ENCODE assay signal across 18 cellular contexts in the genomic region with DNA sequence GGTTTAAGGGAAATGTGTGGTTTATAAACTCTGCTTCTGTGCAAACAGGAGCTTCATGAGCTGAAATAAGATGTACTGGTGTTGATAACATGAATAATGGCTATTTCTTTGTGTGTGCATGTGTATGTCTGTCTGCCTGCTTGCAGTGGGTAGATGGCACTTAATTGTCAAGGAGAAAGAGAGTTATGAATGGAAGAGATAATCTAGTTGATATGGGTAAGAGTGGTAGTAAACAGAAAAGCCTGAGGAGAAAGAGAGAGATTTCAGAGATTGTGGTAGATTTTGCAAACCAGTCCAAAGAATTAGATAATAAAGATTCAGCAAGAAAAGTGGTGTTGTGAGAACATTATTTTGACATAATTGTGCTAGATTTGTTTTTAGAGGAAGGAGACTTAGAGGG.
"Had no signal": no experiment of that assay in that cellular context is flagged by ENCODE, and none has a peak within 500 bp of the region (broad histone marks: within the 10 kb centered on the region; RNA-seq: fewer than 3 reads in every experiment).

No MANE protein-coding gene starts in this region.

- ATAC-seq: activated CD8-positive, alpha-beta T cell treated with anti-CD3 and anti-CD28 coated beads for 36 hours; left lobe of liver; stimulated activated naive CD8-positive, alpha-beta T cell treated with anti-CD3 and anti-CD28 coated beads, Interleukin-15, Interleukin-2, amounts not matched to agents 100 U/mL and 50 U/mL, for 24 hours had no signal

- DNase-seq: activated B cell treated with CpG ODN at 0.5 μM for 24 hours; activated CD4-positive, alpha-beta T cell treated with anti-CD3 and anti-CD28 coated beads, Interleukin-2, amount 10 ng/mL, durations not matched to agents 24 days and 14 days; activated CD8-positive, alpha-beta T cell treated with anti-CD3 and anti-CD28 coated beads for 36 hours; activated naive CD4-positive, alpha-beta T cell treated with anti-CD3 and anti-CD28 coated beads, Interleukin-2, amount 10 ng/mL, durations not matched to agents 7 days and 5 days; activated T-cell treated with anti-CD3 and anti-CD28 coated beads, Interleukin-2, amount 50 U/mL, for 1 hour; nephron progenitor cell; stimulated activated CD4-positive, alpha-beta T cell treated with anti-CD3 and anti-CD28 coated beads, Interleukin-2, amount 100 ng/mL, for 24 hours; stimulated activated naive CD8-positive, alpha-beta T cell treated with anti-CD3 and anti-CD28 coated beads, Interleukin-15, Interleukin-2, amounts not matched to agents 100 U/mL and 50 U/mL, for 24 hours; substantia nigra; tibial artery; uterus had no signal

- H3K4me3 Mint-ChIP-seq: activated B cell treated with CpG ODN at 0.5 μM for 24 hours; activated CD4-positive, alpha-beta T cell treated with anti-CD3 and anti-CD28 coated beads, Interleukin-2, amount 10 ng/mL, durations not matched to agents 24 days and 14 days; activated CD8-positive, alpha-beta T cell treated with anti-CD3 and anti-CD28 coated beads for 36 hours; activated naive CD4-positive, alpha-beta T cell treated with anti-CD3 and anti-CD28 coated beads, Interleukin-2, amount 10 ng/mL, durations not matched to agents 7 days and 5 days; nephron progenitor cell had no signal

- H3K27me3 Mint-ChIP-seq: activated B cell treated with CpG ODN at 0.5 μM for 24 hours; activated CD4-positive, alpha-beta T cell treated with anti-CD3 and anti-CD28 coated beads, Interleukin-2, amount 10 ng/mL, durations not matched to agents 24 days and 14 days; activated CD8-positive, alpha-beta T cell treated with anti-CD3 and anti-CD28 coated beads for 36 hours; activated naive CD4-positive, alpha-beta T cell treated with anti-CD3 and anti-CD28 coated beads, Interleukin-2, amount 10 ng/mL, durations not matched to agents 7 days and 5 days; progenitor cell of endocrine pancreas had no signal

- H3K4me3 ChIP-seq: ascending aorta, coronary artery, lung, right atrium auricular region, tibial artery, uterus had no signal

- H3K27ac ChIP-seq: ascending aorta, coronary artery, right atrium auricular region, tibial artery, uterus had no signal

- H3K27ac Mint-ChIP-seq: activated B cell treated with CpG ODN at 0.5 μM for 24 hours; activated CD4-positive, alpha-beta T cell treated with anti-CD3 and anti-CD28 coated beads, Interleukin-2, amount 10 ng/mL, durations not matched to agents 24 days and 14 days; activated CD8-positive, alpha-beta T cell treated with anti-CD3 and anti-CD28 coated beads for 36 hours; activated naive CD4-positive, alpha-beta T cell treated with anti-CD3 and anti-CD28 coated beads, Interleukin-2, amount 10 ng/mL, durations not matched to agents 7 days and 5 days; activated T-helper 2 cell treated with anti-CD3 and anti-CD28 coated beads, Interferon-gamma antibody, Interleukin-2, Interleukin-4, amounts not matched to agents 10 μg/mL and 5 μg/mL and 100 μg/mL, durations not matched to agents 14 hours and 24 hours and 36 hours; progenitor cell of endocrine pancreas had no signal

- H3K9me3 Mint-ChIP-seq: activated B cell treated with CpG ODN at 0.5 μM for 24 hours; activated CD4-positive, alpha-beta T cell treated with anti-CD3 and anti-CD28 coated beads, Interleukin-2, amount 10 ng/mL, durations not matched to agents 24 days and 14 days; activated CD8-positive, alpha-beta T cell treated with anti-CD3 and anti-CD28 coated beads for 36 hours; activated naive CD4-positive, alpha-beta T cell treated with anti-CD3 and anti-CD28 coated beads, Interleukin-2, amount 10 ng/mL, durations not matched to agents 7 days and 5 days; activated T-helper 2 cell treated with anti-CD3 and anti-CD28 coated beads, Interferon-gamma antibody, Interleukin-2, Interleukin-4, amounts not matched to agents 10 μg/mL and 5 μg/mL and 100 μg/mL, durations not matched to agents 14 hours and 24 hours and 36 hours; nephron progenitor cell had no signal

- H3K9me3 ChIP-seq: ascending aorta, right atrium auricular region, tibial artery, uterus had no signal

- H3K27me3 ChIP-seq: ascending aorta, right atrium auricular region, tibial artery, uterus had no signal

- H3K36me3 ChIP-seq: ascending aorta, right atrium auricular region, tibial artery, uterus had no signal
